In the genomic region with DNA sequence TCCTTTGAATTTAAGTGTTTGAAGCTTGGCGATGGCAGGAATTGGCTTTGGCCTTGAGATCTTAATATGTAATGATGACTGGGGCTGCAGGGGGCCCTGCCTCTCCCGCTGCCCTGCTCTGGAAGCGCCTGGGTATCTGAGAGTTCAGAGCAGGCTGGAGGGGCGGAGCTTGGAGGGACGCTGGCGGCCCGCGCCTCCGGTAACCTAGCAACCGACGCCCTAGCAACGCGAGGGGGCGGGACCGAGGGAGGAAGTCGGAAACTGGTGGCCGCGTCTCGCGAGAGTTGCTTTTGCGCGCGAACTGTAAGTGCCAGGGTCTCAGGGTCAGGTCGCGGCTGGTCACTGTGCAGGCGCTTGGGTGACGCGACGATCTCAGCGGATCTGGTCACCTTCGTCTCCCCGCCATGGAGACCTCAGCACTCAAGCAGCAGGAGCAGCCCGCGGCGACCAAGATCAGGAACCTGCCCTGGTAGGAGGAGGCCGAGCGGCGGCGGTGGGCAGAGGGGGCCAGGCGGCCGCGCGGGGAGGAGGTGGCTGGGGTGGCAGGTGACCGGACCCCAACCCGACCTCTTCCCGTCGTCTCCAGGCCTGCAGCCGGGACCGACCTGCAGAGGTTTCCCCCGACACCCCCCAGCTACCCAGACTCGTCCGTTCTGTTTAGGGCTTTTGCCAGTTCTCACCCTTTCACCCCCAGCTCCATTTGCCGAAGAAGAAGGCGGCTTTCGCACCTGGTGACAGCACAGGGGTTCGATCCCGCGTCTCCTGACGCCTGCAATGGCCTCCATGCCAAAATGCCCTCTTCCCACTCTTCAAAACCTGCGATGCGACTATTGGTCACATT, we compare ENCODE assay signal across 8 cellular contexts. TPM values are rescaled to one million over a fixed set of nuclear protein-coding genes. Genes with fewer than 3 reads are reported as not detected.
DNase-seq lines count a peak whose midpoint lies in the region; ATAC-seq and TF ChIP-seq lines count a peak whose summit lies in the region.

A gene with protein sequence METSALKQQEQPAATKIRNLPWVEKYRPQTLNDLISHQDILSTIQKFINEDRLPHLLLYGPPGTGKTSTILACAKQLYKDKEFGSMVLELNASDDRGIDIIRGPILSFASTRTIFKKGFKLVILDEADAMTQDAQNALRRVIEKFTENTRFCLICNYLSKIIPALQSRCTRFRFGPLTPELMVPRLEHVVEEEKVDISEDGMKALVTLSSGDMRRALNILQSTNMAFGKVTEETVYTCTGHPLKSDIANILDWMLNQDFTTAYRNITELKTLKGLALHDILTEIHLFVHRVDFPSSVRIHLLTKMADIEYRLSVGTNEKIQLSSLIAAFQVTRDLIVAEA (plus strand): TSS at position 280 of the 841 bp plus-strand sequence. CDS start 125 bp downstream, at position 405.

- no peaks in the 10 kb centered on the region for H3K27me3 Mint-ChIP-seq in HFFc6 (ENCODE audit: insufficient read depth)

- H3K4me3 Mint-ChIP-seq in HFFc6 = peak within 1 kb of the TSS; percentile 90

- no peaks in the 10 kb centered on the region for H3K9me3 Mint-ChIP-seq in HFFc6

- peaks cover 0 to 30% of the 10 kb centered on the region in 2 donors for H3K36me3 ChIP-seq in gastroesophageal sphincter

- TF ChIP-seq EP300 in gastroesophageal sphincter (IDR thresholded peaks at IDR 0.05) = no peak

- H3K27ac Mint-ChIP-seq in HFFc6 = peak within 1 kb of the TSS; percentile 76

- H3K4me3 ChIP-seq in NB4 (ENCODE audit: low read depth, low read length) (peak within 1 kb of the TSS; percentile 96), gastroesophageal sphincter (peak within 1 kb of the TSS; percentile 82 to 96)

- peak; percentile 89 for DNase-seq in GM04504 (ENCODE audit: low read depth)
- DNase-seq in HFFc6 = peak; percentile 93
- DNase-seq in NB4 (ENCODE audit: low read depth) = peak; percentile 99
- DNase-seq in SK-N-DZ (ENCODE audit: low spot score) = peak; percentile 98
- DNase-seq in activated naive CD4-positive, alpha-beta T cell treated with Interleukin-2 at 50 U/mL for 16 hours = peak; percentile 98
- DNase-seq in non-pigmented ciliary epithelial cell (ENCODE audit: low read depth) = peak; percentile 76
- DNase-seq in superior temporal gyrus (ENCODE audit: extremely low spot score) = peak; percentile 98

- no peaks in the 10 kb centered on the region for H3K9me3 ChIP-seq in gastroesophageal sphincter

- peaks cover 0 to 24% (median 6%) of the 10 kb centered on the region in 3 donors for H3K4me1 ChIP-seq in gastroesophageal sphincter

- 0 to 10% methylated on average over 2 of the region's 61 CpGs for WGBS in gastroesophageal sphincter (ENCODE audit: low coverage in 1 of 2), 2 donors

- H3K36me3 Mint-ChIP-seq in HFFc6 (ENCODE audit: low read depth) = peaks cover 17% of the 10 kb centered on the region; the same call in 1 of the 2 replicates

- H3K4me1 Mint-ChIP-seq in HFFc6 (ENCODE audit: low read depth) = peaks cover 29% of the 10 kb centered on the region

- TF ChIP-seq POLR2A in NB4 (IDR thresholded peaks at IDR 0.05; ENCODE audit: extremely low read depth, insufficient read length) = peak; percentile 93
- no peak for TF ChIP-seq POLR2A in gastroesophageal sphincter (IDR thresholded peaks at IDR 0.05)

- H3K27me3 ChIP-seq in gastroesophageal sphincter = no peaks in the 10 kb centered on the region

- TF ChIP-seq CTCF in HFFc6 (IDR thresholded peaks at IDR 0.05) (no peak), NB4 (IDR thresholded peaks at IDR 0.05; ENCODE audit: low read depth, low read length) (no peak), gastroesophageal sphincter (IDR thresholded peaks at IDR 0.05) (no peak)

- H3K27ac ChIP-seq in gastroesophageal sphincter = peak within 1 kb of the TSS in 3 of 4 donors; percentile 48 to 72 (median 64)

- peak; percentile 99 for ATAC-seq in gastroesophageal sphincter

RNA-seq across cellular contexts. Expression of the gene that starts here (rescaled TPM):
- 10 to 100 TPM in 5 of 6 experiments, 1 to 10 TPM in 1; 9.3 to 19.6 (median 16.6) TPM for total RNA-seq in HFFc6 (2021; fragmentation: NEBNext Ultra II Directional; extraction: Animal tissue kit (Norgen Biotek cat#: 25700))
- polyA plus RNA-seq in SK-N-DZ (2014; cell fraction: cytosol; rRNA removed) = 120 and 122 TPM in 2 replicates
- polyA plus RNA-seq in SK-N-DZ (2014; cell fraction: nucleus; rRNA removed) = 86.7 and 91.3 TPM in 2 replicates
- 10 to 100 TPM in 2 of 4 donors, 1 to 10 TPM in 2; 7.3 to 13.5 (median 9.0) TPM for total RNA-seq in gastroesophageal sphincter

Comparison
In these comparisons a context has a peak if more than half of its experiments do, and no peak if none do; other contexts are left out.
1. Peak in every context shown above with its lines: DNase-seq, ATAC-seq, H3K4me3 ChIP-seq and H3K27ac ChIP-seq.